ENCODE assay signal across 1 cellular context in genomic region chr2:175004730-175004979, GRCh38.
TF ChIP-seq lines count a peak whose summit lies in the region.

No MANE protein-coding gene starts in this region.

TF ChIP-seq in K562, 482 proteins besides CTCF, POLR2A, EP300 and RAD21 (continued from another document):
- TF ChIP-seq BRF2 (IDR thresholded peaks at IDR 0.05; ENCODE audit: borderline replicate concordance, insufficient read depth, insufficient read length) (no peak), ZNF780A (CRISPR knock-in tag; IDR thresholded peaks at IDR 0.05) (no peak)
TF ChIP-seq in K562: peak in this region for 0.
